Comparison of ENCODE assay signal across 10 cellular contexts in genomic region chr1:7388488-7389185, GRCh38.
A peak's percentile ranks its signal among the peaks of the same experiment; 100 is the strongest.
DNase-seq lines count a peak whose midpoint lies in the region; ATAC-seq, FAIRE-seq and TF ChIP-seq lines count a peak whose summit lies in the region.
"Had no signal": no experiment of that assay in that cellular context is flagged by ENCODE, and none has a peak within 500 bp of the region (broad histone marks: within the 10 kb centered on the region; RNA-seq: fewer than 3 reads in every experiment).

No MANE protein-coding gene starts in this region.

- no peak overlapping the region for H3K4me2 ChIP-seq in HepG2 (ENCODE audit: low read depth, low read length)

- TF ChIP-seq EP300 in esophagus muscularis mucosa (IDR thresholded peaks at IDR 0.05) = no peak
- TF ChIP-seq EP300 in HepG2 (IDR thresholded peaks at IDR 0.05; ENCODE audit: low read depth in 2 of 2, low read length in 2 of 2) = no peak
- no peak for TF ChIP-seq EP300 in HepG2 (CRISPR knock-in tag; IDR thresholded peaks at IDR 0.05; ENCODE audit: borderline replicate concordance)

- H3K9me3 Mint-ChIP-seq in activated T-cell treated with anti-CD3 and anti-CD28 coated beads, Interleukin-2, amount 50 U/mL, for 24 hours = no peaks in the 10 kb centered on the region
- peaks cover 4% of the 10 kb centered on the region for H3K9me3 Mint-ChIP-seq in nephron
- peaks cover 0 to 2% (median 0%) of the 10 kb centered on the region in 8 donors for H3K9me3 Mint-ChIP-seq in CD4-positive, alpha-beta memory T cell

- no peak for TF ChIP-seq RAD21 in HepG2 (CRISPR knock-in tag; IDR thresholded peaks at IDR 0.05)

- H3K9me3 ChIP-seq in esophagus muscularis mucosa (no peaks in the 10 kb centered on the region), uterus (no peaks in the 10 kb centered on the region), HepG2 (ENCODE audit: low read length) (no peaks in the 10 kb centered on the region)
- H3K9me3 ChIP-seq in CD4-positive, alpha-beta memory T cell (ENCODE audit: control insufficient read depth in 1 of 2, low read length in 2 of 2) = no peaks in the 10 kb centered on the region

- H3K36me3 ChIP-seq in esophagus muscularis mucosa (no peaks in the 10 kb centered on the region), uterus (no peaks in the 10 kb centered on the region), HepG2 (replicated peaks in 1 of 2; ENCODE audit: control insufficient read depth in 1 of 2, insufficient read depth in 2 of 2, low read length in 2 of 2) (no peaks in the 10 kb centered on the region)
- no peaks in the 10 kb centered on the region for H3K36me3 ChIP-seq in CD4-positive, alpha-beta memory T cell (ENCODE audit: insufficient read depth, low read length)

- H3K27ac ChIP-seq in esophagus muscularis mucosa (replicated peaks in 1 of 4) (peak overlapping the region; percentile 44 to 71 (median 48)), uterus (peak overlapping the region; percentile 45 to 61), HepG2 (ENCODE audit: extremely low read length, insufficient read depth, low read length) (no peak overlapping the region)
- H3K27ac ChIP-seq in CD4-positive, alpha-beta memory T cell (ENCODE audit: low read depth, low read length) = no peak overlapping the region

- TF ChIP-seq CTCF in esophagus muscularis mucosa (IDR thresholded peaks at IDR 0.05) (no peak), nephron (IDR thresholded peaks at IDR 0.05; ENCODE audit: unreplicated experiment in 3 of 3) (no peak), uterus (IDR thresholded peaks at IDR 0.05) (no peak), HepG2 (CRISPR knock-in tag; IDR thresholded peaks at IDR 0.05) (no peak)

- H2AFZ ChIP-seq in HepG2 (ENCODE audit: low read length) = no peak overlapping the region

- WGBS in esophagus muscularis mucosa = 45% methylated on average over 11 of the region's 19 CpGs
- 31% methylated on average over 9 of the region's 19 CpGs for WGBS in HepG2 (ENCODE audit: low lambda C conversion rate)

- H3K4me1 ChIP-seq in esophagus muscularis mucosa (peaks cover 24 to 36% (median 33%) of the 10 kb centered on the region in 4 donors), uterus (peaks cover 0 to 18% of the 10 kb centered on the region in 2 donors), HepG2 (ENCODE audit: insufficient read depth, low read length) (no peaks in the 10 kb centered on the region)
- no peaks in the 10 kb centered on the region for H3K4me1 ChIP-seq in CD4-positive, alpha-beta memory T cell (ENCODE audit: insufficient read depth, low read length)

- H3K27me3 ChIP-seq in esophagus muscularis mucosa (no peaks in the 10 kb centered on the region), uterus (no peaks in the 10 kb centered on the region), HepG2 (ENCODE audit: control insufficient read depth in 1 of 2, insufficient read depth in 2 of 2, low read length in 2 of 2) (peaks cover 0 to 22% of the 10 kb centered on the region in 2 experiments; a peak in 4 of 5 replicates)
- H3K27me3 ChIP-seq in CD4-positive, alpha-beta memory T cell (ENCODE audit: insufficient read depth, low read length) = no peaks in the 10 kb centered on the region

- FAIRE-seq in HepG2 (lab: Jason Lieb, UNC) = no peak
- FAIRE-seq: islet of Langerhans had no signal

- CTCF ChIA-PET in HepG2 (lab: Yijun Ruan, JAX; ENCODE audit: low intra/inter-chr PET ratio, low total read pairs) = no interaction called here
- CTCF ChIA-PET in CD4-positive, alpha-beta memory T cell (lab: Charles Lee; ENCODE audit: partially characterized antibody) = no interaction called here

- no peaks in the 10 kb centered on the region for H3K36me3 Mint-ChIP-seq in activated T-cell treated with anti-CD3 and anti-CD28 coated beads, Interleukin-2, amount 50 U/mL, for 24 hours (ENCODE audit: low read depth)
- no peaks in the 10 kb centered on the region for H3K36me3 Mint-ChIP-seq in nephron (ENCODE audit: low read depth)
- H3K36me3 Mint-ChIP-seq in CD4-positive, alpha-beta memory T cell = no peaks in the 10 kb centered on the region

- H3K9ac ChIP-seq in HepG2 (ENCODE audit: insufficient read depth, low read depth, low read length) = no peak overlapping the region

- POLR2A ChIA-PET in HepG2 (lab: Yijun Ruan, JAX) = no interaction called here
- POLR2A ChIA-PET in CD4-positive, alpha-beta memory T cell (lab: Charles Lee; ENCODE audit: partially characterized antibody) = no interaction called here

- no peaks in the 10 kb centered on the region for H3K4me1 Mint-ChIP-seq in activated T-cell treated with anti-CD3 and anti-CD28 coated beads, Interleukin-2, amount 50 U/mL, for 24 hours (ENCODE audit: low read depth)
- peaks cover 37% of the 10 kb centered on the region for H3K4me1 Mint-ChIP-seq in nephron
- no peaks in the 10 kb centered on the region for H3K4me1 Mint-ChIP-seq in CD4-positive, alpha-beta memory T cell

- H3K79me2 ChIP-seq in HepG2 (ENCODE audit: insufficient read depth, low read length) = no peaks in the 10 kb centered on the region

- intact Hi-C loops in esophagus muscularis mucosa (cut with DNase I) (no loop called here), uterus (cut with DNase I; ENCODE audit: low total_unique reads) (no loop called here), HepG2 (cut with micrococcal nuclease; ENCODE audit: unreplicated experiment) (no loop called here)
- intact Hi-C loops in CD4-positive, alpha-beta memory T cell (cut with micrococcal nuclease) = no loop called here

- in situ Hi-C loops in HepG2 (cut with HindIII; ENCODE audit: extremely low pct_ligation_motif_present, low pct_unique_long_range_greater_than_20kb) = no loop called here

- H3K4me3 ChIP-seq in esophagus muscularis mucosa (no peak overlapping the region), uterus (no peak overlapping the region), HepG2 (replicated peaks in 1 of 3; ENCODE audit: insufficient read depth in 1 of 3, low read depth in 2 of 3, low read length in 3 of 3) (no peak overlapping the region)
- H3K4me3 ChIP-seq in CD4-positive, alpha-beta memory T cell (ENCODE audit: low read length in 2 of 2) = no peak overlapping the region

- H3K27ac Mint-ChIP-seq in activated T-cell treated with anti-CD3 and anti-CD28 coated beads, Interleukin-2, amount 50 U/mL, for 24 hours = no peak overlapping the region
- H3K27ac Mint-ChIP-seq in nephron = peak overlapping the region in 2 of 3 experiments; percentile 45 to 49
- H3K27ac Mint-ChIP-seq in CD4-positive, alpha-beta memory T cell = no peak overlapping the region

- BruUV-seq in HepG2 (replicated peaks; lab: Mats Ljungman, UMichigan) = no TSS peak

- H3K4me3 Mint-ChIP-seq in activated T-cell treated with anti-CD3 and anti-CD28 coated beads, Interleukin-2, amount 50 U/mL, for 24 hours = no peak overlapping the region
- H3K4me3 Mint-ChIP-seq in nephron = peak overlapping the region in 1 of 3 experiments; percentile 9
- H3K4me3 Mint-ChIP-seq in CD4-positive, alpha-beta memory T cell = no peak overlapping the region

- H4K20me1 ChIP-seq in HepG2 (ENCODE audit: insufficient read depth, low read length) = no peaks in the 10 kb centered on the region; the same call in 1 of the 2 replicates

- TF ChIP-seq POLR2A in esophagus muscularis mucosa (IDR thresholded peaks at IDR 0.05; ENCODE audit: low read depth) (no peak), uterus (IDR thresholded peaks at IDR 0.05) (no peak), HepG2 (IDR thresholded peaks at IDR 0.05; ENCODE audit: insufficient read depth in 1 of 2, low read depth in 2 of 2, low read length in 2 of 2) (no peak)

- ATAC-seq in GM21825 (IDR thresholded peaks at IDR 0.05; ENCODE audit: unreplicated experiment) (no peak), HepG2 (no peak; the same call in 2 of the 3 replicates)

- DNase-seq in activated T-cell treated with anti-CD3 and anti-CD28 coated beads, Interleukin-2, amount 50 U/mL, for 24 hours = peak; percentile 11
- no peak for DNase-seq in activated T-cell treated with anti-CD3 and anti-CD28 coated beads, Interleukin-2, amount 50 U/mL, for 1 hour
- DNase-seq in esophagus muscularis mucosa (ENCODE audit: extremely low spot score) (peak; percentile 90), uterus (peak in 1 of 2 donors; percentile 35), HepG2 (ENCODE audit: low spot score) (no peak)
- no peak for DNase-seq in CD4-positive, alpha-beta memory T cell
- DNase-seq: NCI-H1694 treated with DMSO at 0.1 percent for 48 hours had no signal

- no peaks in the 10 kb centered on the region for H3K27me3 Mint-ChIP-seq in activated T-cell treated with anti-CD3 and anti-CD28 coated beads, Interleukin-2, amount 50 U/mL, for 24 hours
- H3K27me3 Mint-ChIP-seq in nephron (ENCODE audit: low read depth) = peaks cover 25% of the 10 kb centered on the region
- peaks cover 3 to 5% of the 10 kb centered on the region in 2 donors for H3K27me3 Mint-ChIP-seq in CD4-positive, alpha-beta memory T cell

TF ChIP-seq in HepG2, 621 proteins besides CTCF, POLR2A, EP300 and RAD21:
- TF ChIP-seq ZNF296 (CRISPR knock-in tag; conservative IDR thresholded peaks at IDR 0.05) = no peak

Comparison
In these comparisons a context has a peak if more than half of its experiments do, and no peak if none do; other contexts are left out.
1. DNase-seq: peak in activated T-cell treated with anti-CD3 and anti-CD28 coated beads, Interleukin-2, amount 50 U/mL, for 24 hours (single experiment) and esophagus muscularis mucosa (single experiment); none in activated T-cell treated with anti-CD3 and anti-CD28 coated beads, Interleukin-2, amount 50 U/mL, for 1 hour (single experiment), HepG2 (single experiment) and CD4-positive, alpha-beta memory T cell (0 of 5).
2. H3K27ac Mint-ChIP-seq: peak in nephron (2 of 3); none in activated T-cell treated with anti-CD3 and anti-CD28 coated beads, Interleukin-2, amount 50 U/mL, for 24 hours (single experiment) and CD4-positive, alpha-beta memory T cell (0 of 7).
3. H3K27ac ChIP-seq: peak in esophagus muscularis mucosa (4 of 4) and uterus (2 of 2); none in HepG2 (single experiment) and CD4-positive, alpha-beta memory T cell (single experiment).